2 cellular contexts compared by ENCODE assay signal in the genomic region with DNA sequence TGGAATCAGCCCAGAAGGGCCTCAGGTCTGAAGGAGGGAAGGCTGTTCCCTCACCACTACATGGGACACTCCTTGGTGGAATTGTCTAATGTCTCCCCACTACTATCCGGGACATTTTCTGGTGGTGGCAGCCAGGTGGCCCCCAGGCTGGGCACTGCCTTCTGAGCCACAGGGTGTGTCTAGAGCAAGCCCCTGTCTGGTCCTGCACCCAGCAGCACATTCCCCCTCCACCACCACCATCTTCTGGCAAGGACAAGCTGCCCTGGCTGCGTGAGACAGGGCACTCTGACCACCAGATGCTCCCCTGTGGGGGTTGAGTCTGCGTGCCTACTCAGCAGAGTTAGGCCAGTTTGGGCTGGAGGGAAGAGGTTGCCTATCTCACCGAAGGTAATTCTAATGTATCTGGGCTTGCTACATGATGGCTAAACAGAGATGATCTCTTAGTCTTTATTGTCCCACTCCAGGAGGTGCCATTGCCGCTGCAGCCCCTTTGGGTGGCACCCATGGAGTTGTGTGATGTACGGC.
TF ChIP-seq lines count a peak whose summit lies in the region.

No MANE protein-coding gene starts in this region.

TF ChIP-seq in liver, 16 proteins besides CTCF, POLR2A, EP300 and RAD21:
- TF ChIP-seq, protein P1, sequence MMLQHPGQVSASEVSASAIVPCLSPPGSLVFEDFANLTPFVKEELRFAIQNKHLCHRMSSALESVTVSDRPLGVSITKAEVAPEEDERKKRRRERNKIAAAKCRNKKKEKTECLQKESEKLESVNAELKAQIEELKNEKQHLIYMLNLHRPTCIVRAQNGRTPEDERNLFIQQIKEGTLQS (IDR thresholded peaks at IDR 0.05) = no peak
- TF ChIP-seq FOXA1 (IDR thresholded peaks at IDR 0.05) (no peak), TAF1 (conservative IDR thresholded peaks at IDR 0.05) (no peak), FOXA2 (IDR thresholded peaks at IDR 0.05) (no peak), NR2F2 (IDR thresholded peaks at IDR 0.05) (no peak), HNF4A (conservative IDR thresholded peaks at IDR 0.05) (no peak), YY1 (IDR thresholded peaks at IDR 0.05) (no peak), JUND (IDR thresholded peaks at IDR 0.05) (no peak), EGR1 (IDR thresholded peaks at IDR 0.05; ENCODE audit: low read depth in 2 of 2) (no peak), HNF4G (IDR thresholded peaks at IDR 0.05) (no peak)
- TF ChIP-seq, protein P2, sequence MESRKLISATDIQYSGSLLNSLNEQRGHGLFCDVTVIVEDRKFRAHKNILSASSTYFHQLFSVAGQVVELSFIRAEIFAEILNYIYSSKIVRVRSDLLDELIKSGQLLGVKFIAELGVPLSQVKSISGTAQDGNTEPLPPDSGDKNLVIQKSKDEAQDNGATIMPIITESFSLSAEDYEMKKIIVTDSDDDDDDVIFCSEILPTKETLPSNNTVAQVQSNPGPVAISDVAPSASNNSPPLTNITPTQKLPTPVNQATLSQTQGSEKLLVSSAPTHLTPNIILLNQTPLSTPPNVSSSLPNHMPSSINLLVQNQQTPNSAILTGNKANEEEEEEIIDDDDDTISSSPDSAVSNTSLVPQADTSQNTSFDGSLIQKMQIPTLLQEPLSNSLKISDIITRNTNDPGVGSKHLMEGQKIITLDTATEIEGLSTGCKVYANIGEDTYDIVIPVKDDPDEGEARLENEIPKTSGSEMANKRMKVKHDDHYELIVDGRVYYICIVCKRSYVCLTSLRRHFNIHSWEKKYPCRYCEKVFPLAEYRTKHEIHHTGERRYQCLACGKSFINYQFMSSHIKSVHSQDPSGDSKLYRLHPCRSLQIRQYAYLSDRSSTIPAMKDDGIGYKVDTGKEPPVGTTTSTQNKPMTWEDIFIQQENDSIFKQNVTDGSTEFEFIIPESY (IDR thresholded peaks at IDR 0.05) = no peak
- TF ChIP-seq, protein P3, sequence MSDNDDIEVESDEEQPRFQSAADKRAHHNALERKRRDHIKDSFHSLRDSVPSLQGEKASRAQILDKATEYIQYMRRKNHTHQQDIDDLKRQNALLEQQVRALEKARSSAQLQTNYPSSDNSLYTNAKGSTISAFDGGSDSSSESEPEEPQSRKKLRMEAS (IDR thresholded peaks at IDR 0.05) = no peak

TF ChIP-seq in HepG2, 621 proteins besides CTCF, POLR2A, EP300 and RAD21 (continued from another document):
- no peak for TF ChIP-seq ZNF577 (CRISPR knock-in tag; IDR thresholded peaks at IDR 0.05; ENCODE audit: borderline replicate concordance, low read depth)
- no peak for TF ChIP-seq ZFP36 (IDR thresholded peaks at IDR 0.05; ENCODE audit: borderline replicate concordance, low read depth, low read length, partially characterized antibody)
- TF ChIP-seq PHF21A (CRISPR knock-in tag; IDR thresholded peaks at IDR 0.05) = no peak
- TF ChIP-seq, protein P4, sequence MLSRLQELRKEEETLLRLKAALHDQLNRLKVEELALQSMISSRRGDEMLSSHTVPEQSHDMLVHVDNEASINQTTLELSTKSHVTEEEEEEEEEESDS (CRISPR knock-in tag; IDR thresholded peaks at IDR 0.05; ENCODE audit: borderline replicate concordance) = no peak
- no peak for TF ChIP-seq ZNF446 (CRISPR knock-in tag; IDR thresholded peaks at IDR 0.05)
- TF ChIP-seq, protein P5, sequence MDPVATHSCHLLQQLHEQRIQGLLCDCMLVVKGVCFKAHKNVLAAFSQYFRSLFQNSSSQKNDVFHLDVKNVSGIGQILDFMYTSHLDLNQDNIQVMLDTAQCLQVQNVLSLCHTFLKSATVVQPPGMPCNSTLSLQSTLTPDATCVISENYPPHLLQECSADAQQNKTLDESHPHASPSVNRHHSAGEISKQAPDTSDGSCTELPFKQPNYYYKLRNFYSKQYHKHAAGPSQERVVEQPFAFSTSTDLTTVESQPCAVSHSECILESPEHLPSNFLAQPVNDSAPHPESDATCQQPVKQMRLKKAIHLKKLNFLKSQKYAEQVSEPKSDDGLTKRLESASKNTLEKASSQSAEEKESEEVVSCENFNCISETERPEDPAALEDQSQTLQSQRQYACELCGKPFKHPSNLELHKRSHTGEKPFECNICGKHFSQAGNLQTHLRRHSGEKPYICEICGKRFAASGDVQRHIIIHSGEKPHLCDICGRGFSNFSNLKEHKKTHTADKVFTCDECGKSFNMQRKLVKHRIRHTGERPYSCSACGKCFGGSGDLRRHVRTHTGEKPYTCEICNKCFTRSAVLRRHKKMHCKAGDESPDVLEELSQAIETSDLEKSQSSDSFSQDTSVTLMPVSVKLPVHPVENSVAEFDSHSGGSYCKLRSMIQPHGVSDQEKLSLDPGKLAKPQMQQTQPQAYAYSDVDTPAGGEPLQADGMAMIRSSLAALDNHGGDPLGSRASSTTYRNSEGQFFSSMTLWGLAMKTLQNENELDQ (CRISPR knock-in tag; IDR thresholded peaks at IDR 0.05; ENCODE audit: borderline replicate concordance) = no peak
- no peak for TF ChIP-seq ARNTL (CRISPR knock-in tag; IDR thresholded peaks at IDR 0.05)
- TF ChIP-seq, protein P6, sequence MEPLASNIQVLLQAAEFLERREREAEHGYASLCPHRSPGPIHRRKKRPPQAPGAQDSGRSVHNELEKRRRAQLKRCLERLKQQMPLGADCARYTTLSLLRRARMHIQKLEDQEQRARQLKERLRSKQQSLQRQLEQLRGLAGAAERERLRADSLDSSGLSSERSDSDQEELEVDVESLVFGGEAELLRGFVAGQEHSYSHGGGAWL (CRISPR knock-in tag; IDR thresholded peaks at IDR 0.05) = no peak
- TF ChIP-seq, protein P7, sequence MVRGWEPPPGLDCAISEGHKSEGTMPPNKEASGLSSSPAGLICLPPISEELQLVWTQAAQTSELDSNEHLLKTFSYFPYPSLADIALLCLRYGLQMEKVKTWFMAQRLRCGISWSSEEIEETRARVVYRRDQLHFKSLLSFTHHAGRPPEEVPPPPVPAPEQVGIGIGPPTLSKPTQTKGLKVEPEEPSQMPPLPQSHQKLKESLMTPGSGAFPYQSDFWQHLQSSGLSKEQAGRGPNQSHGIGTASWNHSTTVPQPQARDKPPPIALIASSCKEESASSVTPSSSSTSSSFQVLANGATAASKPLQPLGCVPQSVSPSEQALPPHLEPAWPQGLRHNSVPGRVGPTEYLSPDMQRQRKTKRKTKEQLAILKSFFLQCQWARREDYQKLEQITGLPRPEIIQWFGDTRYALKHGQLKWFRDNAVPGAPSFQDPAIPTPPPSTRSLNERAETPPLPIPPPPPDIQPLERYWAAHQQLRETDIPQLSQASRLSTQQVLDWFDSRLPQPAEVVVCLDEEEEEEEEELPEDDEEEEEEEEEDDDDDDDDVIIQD (CRISPR knock-in tag; IDR thresholded peaks at IDR 0.05; ENCODE audit: low read depth) = no peak
- no peak for TF ChIP-seq ZNF543 (CRISPR knock-in tag; IDR thresholded peaks at IDR 0.05)
- no peak for TF ChIP-seq HNRNPH1 (optimal IDR thresholded peaks at IDR 0.05; ENCODE audit: low read depth, low read length)
- TF ChIP-seq, protein P8, sequence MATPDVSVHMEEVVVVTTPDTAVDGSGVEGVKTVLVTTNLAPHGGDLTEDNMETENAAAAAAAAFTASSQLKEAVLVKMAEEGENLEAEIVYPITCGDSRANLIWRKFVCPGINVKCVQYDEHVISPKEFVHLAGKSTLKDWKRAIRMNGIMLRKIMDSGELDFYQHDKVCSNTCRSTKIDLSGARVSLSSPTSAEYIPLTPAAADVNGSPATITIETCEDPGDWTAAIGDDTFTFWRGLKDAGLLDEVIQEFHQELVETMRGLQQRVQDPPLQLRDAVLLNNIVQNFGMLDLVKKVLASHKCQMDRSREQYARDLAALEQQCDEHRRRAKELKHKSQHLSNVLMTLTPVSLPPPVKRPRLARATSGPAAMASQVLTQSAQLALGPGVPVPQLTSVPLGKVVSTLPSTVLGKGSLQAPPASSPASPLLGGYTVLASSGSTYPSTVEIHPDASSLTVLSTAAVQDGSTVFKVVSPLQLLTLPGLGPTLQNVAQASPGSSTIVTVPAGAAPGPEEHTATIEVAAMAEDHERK (CRISPR knock-in tag; IDR thresholded peaks at IDR 0.05; ENCODE audit: low read depth) = no peak
- TF ChIP-seq MLLT10 (CRISPR knock-in tag; IDR thresholded peaks at IDR 0.05) = no peak
